Comparison of ENCODE assay signal across 15 cellular contexts in the genomic region with DNA sequence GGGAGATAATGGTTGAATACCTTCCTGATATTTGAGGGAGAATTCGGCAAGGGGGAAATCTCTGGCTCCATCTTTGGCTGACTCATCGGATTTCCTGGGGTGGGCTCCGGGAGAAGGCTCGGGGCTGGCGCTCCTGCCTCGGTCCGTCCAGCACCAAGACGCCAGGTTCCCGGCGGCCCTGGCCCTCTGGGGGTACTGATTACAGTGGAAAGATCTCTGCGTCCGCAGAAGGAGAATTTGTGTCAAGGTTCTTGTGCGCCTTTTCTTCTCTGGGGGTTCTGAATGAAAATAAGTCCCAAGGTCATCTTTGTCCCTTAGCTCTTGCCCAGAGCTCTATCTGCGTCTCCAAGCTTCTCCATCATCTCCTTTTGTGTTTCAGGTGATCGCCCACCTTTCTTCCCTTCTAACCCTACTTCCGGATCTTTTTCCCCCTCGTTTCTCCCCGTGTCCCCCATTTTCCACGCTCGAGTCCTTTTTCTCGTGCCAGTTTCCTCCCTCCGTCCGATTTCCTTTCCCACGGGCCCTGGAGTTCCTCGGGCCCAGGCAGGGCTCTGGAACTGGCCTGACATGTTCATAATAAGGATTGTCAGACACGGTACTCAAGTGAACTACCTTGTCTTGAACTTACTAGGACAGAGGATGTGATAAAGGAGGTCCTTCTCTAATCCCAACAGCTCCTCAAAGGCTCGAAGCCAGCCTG. TPM values are rescaled to one million over a fixed set of nuclear protein-coding genes. Genes with fewer than 3 reads are reported as not detected.
A peak's percentile ranks its signal among the peaks of the same experiment; 100 is the strongest.
DNase-seq lines count a peak whose midpoint lies in the region; ATAC-seq and TF ChIP-seq lines count a peak whose summit lies in the region.
"Had no signal": no experiment of that assay in that cellular context is flagged by ENCODE, and none has a peak within 500 bp of the region (broad histone marks: within the 10 kb centered on the region; RNA-seq: fewer than 3 reads in every experiment).

No MANE protein-coding gene starts in this region.

- H2AFZ ChIP-seq in hepatocyte: no peak overlapping the region

- no peak for ATAC-seq in aorta (ENCODE audit: low FRiP score)

- no peaks in the 10 kb centered on the region for H3K79me2 ChIP-seq in hepatocyte

- H3K27me3 ChIP-seq in hepatocyte (peaks cover 100% of the 10 kb centered on the region), aorta (ENCODE audit: control insufficient read depth in 1 of 2, insufficient read depth in 2 of 2, low read length in 1 of 2) (peaks cover 0 to 2% of the 10 kb centered on the region in 2 donors)

- H3K4me3 ChIP-seq in hepatocyte (no peak overlapping the region), aorta (ENCODE audit: low read length in 2 of 2) (no peak overlapping the region)

- H3K9me3 Mint-ChIP-seq in activated CD4-positive, alpha-beta T cell treated with anti-CD3 and anti-CD28 coated beads, Interleukin-2, amount 10 ng/mL, durations not matched to agents 7 days and 5 days: peaks cover 4% of the 10 kb centered on the region
- peaks cover 2% of the 10 kb centered on the region for H3K9me3 Mint-ChIP-seq in activated CD4-positive, alpha-beta memory T cell treated with anti-CD3 and anti-CD28 coated beads, Interleukin-2, amount 10 ng/mL, durations not matched to agents 7 days and 5 days
- H3K9me3 Mint-ChIP-seq in HFFc6 (no peaks in the 10 kb centered on the region; the same call in 1 of the 2 replicates), chondrocyte (ENCODE audit: low read depth) (peaks cover 2% of the 10 kb centered on the region)

- 22% methylated on average over 26 of the region's 27 CpGs for WGBS in hepatocyte (ENCODE audit: low lambda C conversion rate, missing lambda C conversion rate)
- WGBS in aorta, 2 donors: 17 to 18% methylated on average over 27 of the region's 27 CpGs

- TF ChIP-seq CTCF in hepatocyte (IDR thresholded peaks at IDR 0.05; ENCODE audit: poor library complexity): no peak
- TF ChIP-seq CTCF in HFFc6 (IDR thresholded peaks at IDR 0.05): no peak
- no peak for TF ChIP-seq CTCF in chondrocyte (IDR thresholded peaks at IDR 0.05)

- intact Hi-C loops in aorta (cut with DNase I): loop anchor here in 1 of 2 donors (10.0 kb wide), 1 partner anchor 230 kb away; no protein-coding TSS in a partner anchor

- no peak for DNase-seq in activated CD4-positive, alpha-beta T cell treated with anti-CD3 and anti-CD28 coated beads, Interleukin-2, amount 10 ng/mL, durations not matched to agents 7 days and 5 days
- no peak for DNase-seq in activated CD4-positive, alpha-beta T cell treated with anti-CD3 and anti-CD28 coated beads, Interleukin-2, amount 50 U/mL, for 48 hours
- DNase-seq in activated CD4-positive, alpha-beta memory T cell treated with anti-CD3 and anti-CD28 coated beads, Interleukin-2, amount 10 ng/mL, durations not matched to agents 7 days and 5 days: no peak
- DNase-seq in hepatocyte (ENCODE audit: low spot score) (no peak), retina (peak; percentile 51), aorta (no peak), HFFc6 (no peak), chondrocyte (ENCODE audit: low spot score) (no peak)
- DNase-seq: DMS79; GOT3; NCI-H510A; stimulated activated CD4-positive, alpha-beta T cell treated with anti-CD3 and anti-CD28 coated beads, Interleukin-12 subunit alpha, Interleukin-12 subunit beta, amount 100 ng/mL, for 4 hours; T1000 had no signal

- CTCF ChIA-PET in activated CD4-positive, alpha-beta T cell treated with anti-CD3 and anti-CD28 coated beads, Interleukin-2, amount 10 ng/mL, durations not matched to agents 7 days and 5 days (lab: Charles Lee): interaction anchor here (1.1 to 1.4 kb wide), 3 partner anchors 9 to 22 kb away, joined by 4 to 7 read pairs (median 4); no protein-coding TSS in a partner anchor
- CTCF ChIA-PET in activated CD4-positive, alpha-beta memory T cell treated with anti-CD3 and anti-CD28 coated beads, Interleukin-2, amount 10 ng/mL, durations not matched to agents 7 days and 5 days (lab: Charles Lee): interaction anchor here (1.0 to 2.2 kb wide), 2 partner anchors 11 to 524 kb away, joined by 3 to 7 read pairs; partner anchors contain the start of gene NRN1

- H3K4me1 ChIP-seq in hepatocyte (ENCODE audit: insufficient read depth): peaks cover 11% of the 10 kb centered on the region
- no peaks in the 10 kb centered on the region for H3K4me1 ChIP-seq in aorta (ENCODE audit: control insufficient read depth in 1 of 2, insufficient read depth in 2 of 2, low read length in 2 of 2)

- H3K4me2 ChIP-seq in hepatocyte: peak overlapping the region; percentile 94

- no peaks in the 10 kb centered on the region for H3K9me2 ChIP-seq in hepatocyte (replicated peaks; ENCODE audit: insufficient read depth)

- peak overlapping the region; percentile 84 for H3K4me3 Mint-ChIP-seq in activated CD4-positive, alpha-beta T cell treated with anti-CD3 and anti-CD28 coated beads, Interleukin-2, amount 10 ng/mL, durations not matched to agents 7 days and 5 days
- peak overlapping the region; percentile 93 for H3K4me3 Mint-ChIP-seq in activated CD4-positive, alpha-beta memory T cell treated with anti-CD3 and anti-CD28 coated beads, Interleukin-2, amount 10 ng/mL, durations not matched to agents 7 days and 5 days
- H3K4me3 Mint-ChIP-seq in HFFc6 (no peak overlapping the region), chondrocyte (ENCODE audit: unreplicated experiment) (no peak overlapping the region)

- POLR2A ChIA-PET in activated CD4-positive, alpha-beta T cell treated with anti-CD3 and anti-CD28 coated beads, Interleukin-2, amount 10 ng/mL, durations not matched to agents 7 days and 5 days (lab: Charles Lee): no interaction called here
- POLR2A ChIA-PET in activated CD4-positive, alpha-beta memory T cell treated with anti-CD3 and anti-CD28 coated beads, Interleukin-2, amount 10 ng/mL, durations not matched to agents 7 days and 5 days (lab: Charles Lee): interaction anchor here (0.6 to 1.2 kb wide), 4 partner anchors 9 to 141 kb away, joined by 3 to 4 read pairs (median 3); no protein-coding TSS in a partner anchor

- H3K27ac ChIP-seq in hepatocyte: no peak overlapping the region
- H3K27ac ChIP-seq in aorta (ENCODE audit: low read depth in 1 of 2, low read length in 2 of 2): no peak overlapping the region
- H3K27ac ChIP-seq: cardiac muscle cell had no signal

- no peaks in the 10 kb centered on the region for H3K36me3 ChIP-seq in hepatocyte (replicated peaks; ENCODE audit: insufficient read depth, low read depth)
- no peaks in the 10 kb centered on the region for H3K36me3 ChIP-seq in aorta (ENCODE audit: control insufficient read depth in 1 of 2, insufficient read depth in 2 of 2, low read length in 1 of 2)
- H3K36me3 ChIP-seq: cardiac muscle cell, esophagus muscularis mucosa had no signal

- H3K36me3 Mint-ChIP-seq in activated CD4-positive, alpha-beta T cell treated with anti-CD3 and anti-CD28 coated beads, Interleukin-2, amount 10 ng/mL, durations not matched to agents 7 days and 5 days (ENCODE audit: low read depth): peaks cover 22% of the 10 kb centered on the region
- H3K36me3 Mint-ChIP-seq in activated CD4-positive, alpha-beta memory T cell treated with anti-CD3 and anti-CD28 coated beads, Interleukin-2, amount 10 ng/mL, durations not matched to agents 7 days and 5 days (ENCODE audit: low read depth): peaks cover 22% of the 10 kb centered on the region
- H3K36me3 Mint-ChIP-seq in HFFc6 (ENCODE audit: low read depth) (no peaks in the 10 kb centered on the region; the same call in 1 of the 2 replicates), chondrocyte (ENCODE audit: low read depth) (peaks cover 9% of the 10 kb centered on the region)

- no peaks in the 10 kb centered on the region for H4K20me1 ChIP-seq in hepatocyte (ENCODE audit: insufficient read depth, poor library complexity, severe bottlenecking)

- H3K9me3 ChIP-seq in hepatocyte (ENCODE audit: low read depth) (no peaks in the 10 kb centered on the region), aorta (ENCODE audit: control insufficient read depth, low read length) (no peaks in the 10 kb centered on the region)

- H3K4me1 Mint-ChIP-seq in activated CD4-positive, alpha-beta T cell treated with anti-CD3 and anti-CD28 coated beads, Interleukin-2, amount 10 ng/mL, durations not matched to agents 7 days and 5 days: peaks cover 71% of the 10 kb centered on the region
- peaks cover 50% of the 10 kb centered on the region for H3K4me1 Mint-ChIP-seq in activated CD4-positive, alpha-beta memory T cell treated with anti-CD3 and anti-CD28 coated beads, Interleukin-2, amount 10 ng/mL, durations not matched to agents 7 days and 5 days
- H3K4me1 Mint-ChIP-seq in HFFc6 (ENCODE audit: low read depth) (peaks cover 28% of the 10 kb centered on the region), chondrocyte (ENCODE audit: low read depth) (peaks cover 44% of the 10 kb centered on the region)

- H3K27me3 Mint-ChIP-seq in activated CD4-positive, alpha-beta T cell treated with anti-CD3 and anti-CD28 coated beads, Interleukin-2, amount 10 ng/mL, durations not matched to agents 7 days and 5 days: peaks cover 86% of the 10 kb centered on the region
- H3K27me3 Mint-ChIP-seq in activated CD4-positive, alpha-beta memory T cell treated with anti-CD3 and anti-CD28 coated beads, Interleukin-2, amount 10 ng/mL, durations not matched to agents 7 days and 5 days: peaks cover 87% of the 10 kb centered on the region
- H3K27me3 Mint-ChIP-seq in HFFc6 (ENCODE audit: insufficient read depth) (peaks cover 38% of the 10 kb centered on the region), chondrocyte (ENCODE audit: low read depth) (peaks cover 67% of the 10 kb centered on the region)

- peak overlapping the region; percentile 31 for H3K27ac Mint-ChIP-seq in activated CD4-positive, alpha-beta T cell treated with anti-CD3 and anti-CD28 coated beads, Interleukin-2, amount 10 ng/mL, durations not matched to agents 7 days and 5 days
- no peak overlapping the region for H3K27ac Mint-ChIP-seq in activated CD4-positive, alpha-beta memory T cell treated with anti-CD3 and anti-CD28 coated beads, Interleukin-2, amount 10 ng/mL, durations not matched to agents 7 days and 5 days
- H3K27ac Mint-ChIP-seq in HFFc6 (no peak overlapping the region), chondrocyte (ENCODE audit: unreplicated experiment) (no peak overlapping the region)

RNA-seq across cellular contexts. Expression of gene NRN1, which starts 11.6 kb away (rescaled TPM):
- 1 to 10 TPM; 7.0 to 8.7 TPM for total RNA-seq in activated CD4-positive, alpha-beta T cell treated with anti-CD3 and anti-CD28 coated beads, Interleukin-2, amount 10 ng/mL, durations not matched to agents 7 days and 5 days
- total RNA-seq in activated CD4-positive, alpha-beta memory T cell treated with anti-CD3 and anti-CD28 coated beads, Interleukin-2, amount 10 ng/mL, durations not matched to agents 7 days and 5 days: 1 to 10 TPM; 3.2 to 4.1 TPM
- total RNA-seq in hepatocyte (not detected in 2 replicates), aorta (10 to 100 TPM; 31.6 to 35.9 TPM), chondrocyte (2.5 to 3.1 TPM in 2 of 3 replicates, not detected in the other)
- polyA plus RNA-seq in hepatocyte (not detected in 2 replicates), aorta (1 to 10 TPM; 2.3 to 3.8 TPM)
- not detected for total RNA-seq in HFFc6 (2021; fragmentation: NEBNext Ultra II Directional; extraction: Animal tissue kit (Norgen Biotek cat#: 25700))

Comparison
In these comparisons a context has a peak if more than half of its experiments do, and no peak if none do; other contexts are left out.
1. H3K4me3 Mint-ChIP-seq: peak in activated CD4-positive, alpha-beta T cell treated with anti-CD3 and anti-CD28 coated beads, Interleukin-2, amount 10 ng/mL, durations not matched to agents 7 days and 5 days (single experiment) and activated CD4-positive, alpha-beta memory T cell treated with anti-CD3 and anti-CD28 coated beads, Interleukin-2, amount 10 ng/mL, durations not matched to agents 7 days and 5 days (single experiment); none in HFFc6 (single experiment) and chondrocyte (single experiment).